In genomic region chr1:109347511-109347910, GRCh38 we compare ENCODE assay signal across 31 cellular contexts. TPM values are rescaled to one million over a fixed set of nuclear protein-coding genes. Genes with fewer than 3 reads are reported as not detected.
"Had no signal": no experiment of that assay in that cellular context is flagged by ENCODE, and none has a peak within 500 bp of the region (broad histone marks: within the 10 kb centered on the region; RNA-seq: fewer than 3 reads in every experiment).

No MANE protein-coding gene starts in this region.

- H3K27ac ChIP-seq: neural progenitor cell, ovary, parathyroid adenoma, psoas muscle, skin epidermis, spleen, suprapubic skin, testis, tibial artery, transverse colon, vagina had no signal

- H3K9ac ChIP-seq: neural progenitor cell, parathyroid adenoma had no signal

- H3K4me2 ChIP-seq: neural progenitor cell, smooth muscle cell had no signal

- ATAC-seq: naive thymus-derived CD4-positive, alpha-beta T cell; natural killer cell; psoas muscle; right cardiac atrium; sciatic nerve; stimulated activated memory B cell treated with anti-CD40 and anti-IgM and Interleukin-4, amounts not matched to agents 10 μg/mL and 1 μg/mL and 100 μg/mL, for 72 hours; stimulated activated naive CD8-positive, alpha-beta T cell treated with anti-CD3 and anti-CD28 coated beads, Interleukin-15, amount 100 ng/mL, for 72 hours; stimulated activated naive CD8-positive, alpha-beta T cell treated with anti-CD3 and anti-CD28 coated beads, Interleukin-15, Interleukin-2, amounts not matched to agents 100 U/mL and 50 U/mL, for 24 hours had no signal

- H3K4me1 ChIP-seq: parathyroid adenoma, psoas muscle, suprapubic skin, vagina had no signal

- H3K27me3 ChIP-seq: neural progenitor cell, ovary, spleen, suprapubic skin, testis, tibial artery, transverse colon, vagina had no signal

- H2AFZ ChIP-seq: neural progenitor cell, parathyroid adenoma had no signal

- H3K36me3 ChIP-seq: neural progenitor cell, ovary, vagina had no signal

- FAIRE-seq: urothelium cell line had no signal

- H3K4me3 ChIP-seq: neural progenitor cell, ovary, psoas muscle, skin epidermis, smooth muscle cell, spleen, suprapubic skin, testis, tibial artery, transverse colon, vagina had no signal

- H3K79me2 ChIP-seq: parathyroid adenoma had no signal

- DNase-seq: naive thymus-derived CD4-positive, alpha-beta T cell; natural killer cell; ovary; posterior cingulate gyrus; psoas muscle; right cardiac atrium; spleen; stimulated activated CD4-positive, alpha-beta T cell treated with anti-CD3 and anti-CD28 coated beads, Interleukin-12 subunit alpha, Interleukin-12 subunit beta, amount 100 ng/mL, for 4 hours; stimulated activated CD4-positive, alpha-beta T cell treated with anti-CD3 and anti-CD28 coated beads, Interleukin-1b, Interleukin-23, amount 100 ng/mL, for 48 hours; stimulated activated CD4-positive, alpha-beta T cell treated with anti-CD3 and anti-CD28 coated beads, Interleukin-4, amount 100 ng/mL, for 1 hour; stimulated activated CD4-positive, alpha-beta T cell treated with anti-CD3 and anti-CD28 coated beads, Interleukin-4, amount 100 ng/mL, for 4 hours; stimulated activated CD8-positive, alpha-beta memory T cell treated with anti-CD3 and anti-CD28 coated beads, Interleukin-4, amount 100 ng/mL, for 48 hours; stimulated activated naive CD4-positive, alpha-beta T cell; stimulated activated naive CD8-positive, alpha-beta T cell treated with anti-CD3 and anti-CD28 coated beads, Interleukin-15, amount 100 ng/mL, for 72 hours; stimulated activated naive CD8-positive, alpha-beta T cell treated with anti-CD3 and anti-CD28 coated beads, Interleukin-15, Interleukin-2, amounts not matched to agents 100 U/mL and 50 U/mL, for 24 hours; substantia nigra; testis; tibial artery; transverse colon had no signal

- H3K9me3 ChIP-seq: ovary, psoas muscle, spleen, suprapubic skin, testis, tibial artery, transverse colon, vagina had no signal

RNA-seq across cellular contexts. Expression of gene MYBPHL, which starts 40.7 kb away (rescaled TPM):
- total RNA-seq: naive thymus-derived CD4-positive, alpha-beta T cell; natural killer cell; omental fat pad; renal cortical epithelial cell; smooth muscle cell; spleen; suprapubic skin; transverse colon; ureter; vagina had no signal
- polyA plus RNA-seq: naive thymus-derived CD4-positive, alpha-beta T cell; ovary; smooth muscle cell; spleen had no signal

RNA-seq across cellular contexts. Expression of gene SORT1, which starts 50.2 kb away (rescaled TPM):
- polyA plus RNA-seq: naive thymus-derived CD4-positive, alpha-beta T cell had no signal
